Comparison of ENCODE assay signal across 8 cellular contexts in genomic region chr19:20999731-21000352, GRCh38. TPM values are rescaled to one million over a fixed set of nuclear protein-coding genes. Genes with fewer than 3 reads are reported as not detected.
A peak's percentile ranks its signal among the peaks of the same experiment; 100 is the strongest.
DNase-seq lines count a peak whose midpoint lies in the region; ATAC-seq and TF ChIP-seq lines count a peak whose summit lies in the region.

No MANE protein-coding gene starts in this region.

- H3K79me2 ChIP-seq in neural cell (replicated peaks; ENCODE audit: insufficient read depth, low read length): no peaks in the 10 kb centered on the region

- H3K27ac ChIP-seq in neural cell (ENCODE audit: low read length): no peak overlapping the region

- H3K4me3 ChIP-seq in AG09309 (ENCODE audit: control insufficient read depth, low read depth, low read length): peak overlapping the region; percentile 58
- peak overlapping the region; percentile 54 for H3K4me3 ChIP-seq in fibroblast of villous mesenchyme (ENCODE audit: low read depth, low read length)
- H3K4me3 ChIP-seq in neural cell (ENCODE audit: low read length): peak overlapping the region; percentile 83

- no peaks in the 10 kb centered on the region for H3K9me3 ChIP-seq in neural cell (ENCODE audit: low read length)

- H3K27me3 ChIP-seq in neural cell (ENCODE audit: insufficient read depth, low read depth, low read length): no peaks in the 10 kb centered on the region

- TF ChIP-seq EP300 in neural cell (conservative IDR thresholded peaks at IDR 0.05; ENCODE audit: poor library complexity, severe bottlenecking): peak; percentile 15

- H3K4me2 ChIP-seq in neural cell (ENCODE audit: low read length): peak overlapping the region; percentile 46

- no peaks in the 10 kb centered on the region for H3K36me3 ChIP-seq in neural cell (ENCODE audit: insufficient read depth, low read length)

- ATAC-seq in GM19025 (IDR thresholded peaks at IDR 0.05; ENCODE audit: low read depth, unreplicated experiment) (peak; percentile 88), HG03439 (IDR thresholded peaks at IDR 0.05; ENCODE audit: unreplicated experiment) (peak; percentile 98)

- H4K20me1 ChIP-seq in neural cell (ENCODE audit: insufficient read depth): no peaks in the 10 kb centered on the region

- H3F3A ChIP-seq in neural cell (ENCODE audit: insufficient read depth, low read length, poor library complexity, severe bottlenecking): no peaks in the 10 kb centered on the region

- H3K9me2 ChIP-seq in neural cell (ENCODE audit: insufficient read depth, low read length): no peaks in the 10 kb centered on the region

- DNase-seq in AG09309 (ENCODE audit: low read depth) (peak; percentile 55), OCI-M1 (lab: John Stamatoyannopoulos, UW) (peak; percentile 95), fibroblast of villous mesenchyme (ENCODE audit: low read depth) (peak; percentile 85)
- peak; percentile 79 for DNase-seq in activated T-helper 9 cell treated with anti-CD3 and anti-CD28 coated beads, Interleukin-2, amount 50 U/mL, for 16 hours (ENCODE audit: low read depth)
- peak; percentile 88 for DNase-seq in stimulated activated naive CD4-positive, alpha-beta T cell treated with Interleukin-2 at 50 U/mL for 16 hours (lab: John Stamatoyannopoulos, UW)

- peak overlapping the region; percentile 36 for H2AFZ ChIP-seq in neural cell (ENCODE audit: low read depth, low read length)

- peak overlapping the region; percentile 58 for H3K9ac ChIP-seq in neural cell (ENCODE audit: low read length)

- TF ChIP-seq CTCF in AG09309 (IDR thresholded peaks at IDR 0.05; ENCODE audit: control insufficient read depth, insufficient read depth, low read depth, low read length, missing control alignments) (no peak), fibroblast of villous mesenchyme (IDR thresholded peaks at IDR 0.05; ENCODE audit: insufficient read depth, low read depth, low read length) (no peak), neural cell (IDR thresholded peaks at IDR 0.05; ENCODE audit: poor library complexity, severe bottlenecking) (peak; percentile 9)

- TF ChIP-seq RAD21 in neural cell (conservative IDR thresholded peaks at IDR 0.05): no peak

TF ChIP-seq in neural cell, 6 proteins besides CTCF, POLR2A, EP300 and RAD21:
- peak; percentile 53 for TF ChIP-seq REST (IDR thresholded peaks at IDR 0.05; ENCODE audit: borderline replicate concordance)
- TF ChIP-seq POLR2AphosphoS5 (IDR thresholded peaks at IDR 0.05): peak; percentile 64
- no peak for TF ChIP-seq EZH2 (IDR thresholded peaks at IDR 0.05; ENCODE audit: borderline replicate concordance, insufficient read depth, low read length, poor library complexity, severe bottlenecking)
- TF ChIP-seq MXI1 (conservative IDR thresholded peaks at IDR 0.05; ENCODE audit: poor library complexity, severe bottlenecking): peak; percentile 98
- no peak for TF ChIP-seq SMC3 (conservative IDR thresholded peaks at IDR 0.05; ENCODE audit: poor library complexity)
- TF ChIP-seq TAF1 (IDR thresholded peaks at IDR 0.05; ENCODE audit: low read depth): no peak

RNA-seq across cellular contexts. Expression of gene ZNF430, which starts 20.6 kb away (rescaled TPM):
- total RNA-seq in fibroblast of villous mesenchyme: 6.1 and 11.7 TPM in 2 replicates
- polyA plus RNA-seq in neural cell: 9.5 and 13.7 TPM in 2 replicates
- 37.5 and 42.4 TPM in 2 replicates for polyA minus RNA-seq in neural cell
